ENCODE assay signal across 1 cellular context in the genomic region with DNA sequence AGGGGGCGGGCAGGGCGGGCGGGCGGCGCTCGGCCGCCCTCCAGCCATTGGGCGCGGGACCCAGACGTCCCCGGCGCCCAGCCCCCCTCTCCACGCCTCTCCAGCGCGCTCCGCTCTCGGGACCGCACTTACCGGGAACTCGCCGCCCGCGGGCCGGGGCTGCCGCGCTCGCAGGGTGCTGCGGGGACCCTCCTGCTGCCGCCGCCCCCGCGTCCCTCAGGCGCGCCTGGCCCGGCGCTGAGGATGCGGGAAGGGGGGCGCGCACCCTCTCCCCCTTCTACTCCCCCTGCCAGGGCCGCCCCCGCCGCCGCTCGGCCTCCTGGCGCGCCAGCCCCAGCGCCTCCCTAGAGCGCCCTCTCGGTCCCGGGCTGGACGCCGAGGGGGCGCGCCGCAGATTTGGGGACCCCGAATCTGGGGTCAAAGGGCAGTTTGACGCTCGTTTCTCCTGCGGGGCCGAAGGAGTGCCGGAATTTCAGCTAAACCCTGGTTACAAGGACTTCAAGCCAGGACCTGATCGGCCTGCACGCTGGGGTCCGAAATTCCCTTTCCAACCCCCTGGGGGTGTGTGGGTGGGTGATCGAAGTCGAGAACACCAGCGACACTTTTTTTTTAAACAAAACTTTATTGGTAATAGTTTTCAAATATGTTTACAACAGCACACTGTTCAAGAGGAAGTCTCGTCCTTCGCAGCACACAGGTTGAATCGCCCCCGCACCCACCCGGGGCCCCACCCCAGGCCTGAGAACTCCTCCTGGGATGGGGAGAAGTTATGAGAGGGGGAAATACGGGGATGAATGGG.
A peak's percentile ranks its signal among the peaks of the same experiment; 100 is the strongest.
TF ChIP-seq lines count a peak whose summit lies in the region.

No MANE protein-coding gene starts in this region.

TF ChIP-seq in endothelial cell of umbilical vein, 7 proteins besides CTCF, POLR2A, EP300 and RAD21:
- TF ChIP-seq POLR2AphosphoS5 (IDR thresholded peaks at IDR 0.05; ENCODE audit: insufficient read depth, low read depth, low read length): peak; percentile 34
- no peak for TF ChIP-seq EZH2 (IDR thresholded peaks at IDR 0.05; ENCODE audit: borderline replicate concordance, low read depth, low read length, severe bottlenecking)
